2 cellular contexts compared by ENCODE assay signal in genomic region chr11:57979532-57980079, GRCh38.
TF ChIP-seq lines count a peak whose summit lies in the region.

No MANE protein-coding gene starts in this region.

TF ChIP-seq in HepG2, 621 proteins besides CTCF, POLR2A, EP300 and RAD21 (continues in another document):
- no peak for TF ChIP-seq ZNF441 (CRISPR knock-in tag; IDR thresholded peaks at IDR 0.05; ENCODE audit: borderline replicate concordance)
- no peak for TF ChIP-seq ZNF775 (CRISPR knock-in tag; IDR thresholded peaks at IDR 0.05; ENCODE audit: borderline replicate concordance)
- TF ChIP-seq LRRFIP1 (CRISPR knock-in tag; conservative IDR thresholded peaks at IDR 0.05): no peak
- TF ChIP-seq HNF1A (IDR thresholded peaks at IDR 0.05; ENCODE audit: low read depth): no peak
- peak; percentile 53; the same call in 1 of the 2 replicates for TF ChIP-seq HNF1A (CRISPR knock-in tag; IDR thresholded peaks at IDR 0.05; ENCODE audit: borderline replicate concordance)
- TF ChIP-seq ZNF766 (CRISPR knock-in tag; IDR thresholded peaks at IDR 0.05; ENCODE audit: borderline replicate concordance): no peak
- no peak for TF ChIP-seq ZSCAN29 (CRISPR knock-in tag; conservative IDR thresholded peaks at IDR 0.05)
- TF ChIP-seq ZNF253 (CRISPR knock-in tag; IDR thresholded peaks at IDR 0.05; ENCODE audit: borderline replicate concordance): no peak
- no peak for TF ChIP-seq ZBTB3 (CRISPR knock-in tag; IDR thresholded peaks at IDR 0.05; ENCODE audit: borderline replicate concordance, low read depth)
- peak; percentile 13; the same call in 1 of the 2 replicates for TF ChIP-seq NCOA2 (CRISPR knock-in tag; IDR thresholded peaks at IDR 0.05)
- TF ChIP-seq SMC3 (IDR thresholded peaks at IDR 0.05; ENCODE audit: low read length): no peak
- no peak for TF ChIP-seq HDAC6 (IDR thresholded peaks at IDR 0.05; ENCODE audit: low read depth, low read length)
- no peak for TF ChIP-seq GRHL1 (CRISPR knock-in tag; conservative IDR thresholded peaks at IDR 0.05)
- TF ChIP-seq ARNTL (CRISPR knock-in tag; IDR thresholded peaks at IDR 0.05): no peak
- no peak for TF ChIP-seq ZNF101 (CRISPR knock-in tag; IDR thresholded peaks at IDR 0.05; ENCODE audit: borderline replicate concordance, low read depth)

TF ChIP-seq in WTC11, 78 proteins besides CTCF, POLR2A, EP300 and RAD21:
- TF ChIP-seq GABPB1 (CRISPR knock-in tag; IDR thresholded peaks at IDR 0.05) (0 out of 2 replicates have a peak, but pooled peaks have one; percentile 42), JUN (CRISPR knock-in tag; IDR thresholded peaks at IDR 0.05) (no peak)
TF ChIP-seq in WTC11: peak in this region for 1.
